15 cellular contexts compared by ENCODE assay signal in genomic region chr15:67072442-67072841, GRCh38. TPM values are rescaled to one million over a fixed set of nuclear protein-coding genes. Genes with fewer than 3 reads are reported as not detected.
DNase-seq lines count a peak whose midpoint lies in the region; ATAC-seq and TF ChIP-seq lines count a peak whose summit lies in the region.
"Had no signal": no experiment of that assay in that cellular context is flagged by ENCODE, and none has a peak within 500 bp of the region (broad histone marks: within the 10 kb centered on the region; RNA-seq: fewer than 3 reads in every experiment).

No MANE protein-coding gene starts in this region.

- no peaks in the 10 kb centered on the region for H3K27me3 Mint-ChIP-seq in activated naive CD4-positive, alpha-beta T cell treated with anti-CD3 and anti-CD28 coated beads, Interleukin-2, amount 10 ng/mL, durations not matched to agents 7 days and 5 days
- H3K27me3 Mint-ChIP-seq in activated naive CD4-positive, alpha-beta T cell treated with anti-CD3 and anti-CD28 coated beads for 36 hours (ENCODE audit: low read depth): no peaks in the 10 kb centered on the region
- no peaks in the 10 kb centered on the region for H3K27me3 Mint-ChIP-seq in effector memory CD8-positive, alpha-beta T cell

- peaks cover 93% of the 10 kb centered on the region for H3K4me1 Mint-ChIP-seq in activated naive CD4-positive, alpha-beta T cell treated with anti-CD3 and anti-CD28 coated beads, Interleukin-2, amount 10 ng/mL, durations not matched to agents 7 days and 5 days
- peaks cover 80% of the 10 kb centered on the region for H3K4me1 Mint-ChIP-seq in activated naive CD4-positive, alpha-beta T cell treated with anti-CD3 and anti-CD28 coated beads for 36 hours (ENCODE audit: low read depth)
- peaks cover 74 to 85% of the 10 kb centered on the region in 2 donors for H3K4me1 Mint-ChIP-seq in effector memory CD8-positive, alpha-beta T cell (ENCODE audit: low read depth in 2 of 2)
- peaks cover 88% of the 10 kb centered on the region for H3K4me1 Mint-ChIP-seq in stimulated activated effector memory CD8-positive, alpha-beta T cell treated with anti-CD3 and anti-CD28 coated beads, Interleukin-12 subunit alpha, Interleukin-12 subunit beta, amount 100 ng/mL, for 72 hours

- H3K36me3 Mint-ChIP-seq in activated naive CD4-positive, alpha-beta T cell treated with anti-CD3 and anti-CD28 coated beads, Interleukin-2, amount 10 ng/mL, durations not matched to agents 7 days and 5 days: peaks cover 74% of the 10 kb centered on the region
- peaks cover 21% of the 10 kb centered on the region for H3K36me3 Mint-ChIP-seq in activated naive CD4-positive, alpha-beta T cell treated with anti-CD3 and anti-CD28 coated beads for 36 hours (ENCODE audit: low read depth)
- peaks cover 29% of the 10 kb centered on the region for H3K36me3 Mint-ChIP-seq in effector memory CD8-positive, alpha-beta T cell (ENCODE audit: insufficient read depth)
- peaks cover 26% of the 10 kb centered on the region for H3K36me3 Mint-ChIP-seq in stimulated activated effector memory CD8-positive, alpha-beta T cell treated with anti-CD3 and anti-CD28 coated beads, Interleukin-12 subunit alpha, Interleukin-12 subunit beta, amount 100 ng/mL, for 72 hours

- CTCF ChIA-PET in activated naive CD4-positive, alpha-beta T cell treated with anti-CD3 and anti-CD28 coated beads, Interleukin-2, amount 10 ng/mL, durations not matched to agents 7 days and 5 days (lab: Charles Lee): interaction anchor here (1.3 to 1.5 kb wide), 2 partner anchors 9 to 31 kb away, joined by 3 to 8 read pairs; no protein-coding TSS in a partner anchor
- CTCF ChIA-PET in activated naive CD4-positive, alpha-beta T cell treated with anti-CD3 and anti-CD28 coated beads for 36 hours (lab: Charles Lee): interaction anchor here (0.6 to 4.4 kb wide), 5 partner anchors 12 to 70 kb away, joined by 3 to 21 read pairs (median 3); no protein-coding TSS in a partner anchor
- CTCF ChIA-PET in PC-9 (lab: Charles Lee): no interaction called here

- POLR2A ChIA-PET in PC-9 (lab: Charles Lee; ENCODE audit: unreplicated experiment): no interaction called here

- H3K4me3 ChIP-seq in PC-9 (no peak overlapping the region; the same call in 1 of the 2 replicates), vagina (no peak overlapping the region)
- H3K4me3 ChIP-seq: ovary, suprapubic skin had no signal

- H3K9me3 Mint-ChIP-seq in activated naive CD4-positive, alpha-beta T cell treated with anti-CD3 and anti-CD28 coated beads, Interleukin-2, amount 10 ng/mL, durations not matched to agents 7 days and 5 days: no peaks in the 10 kb centered on the region
- no peaks in the 10 kb centered on the region for H3K9me3 Mint-ChIP-seq in activated naive CD4-positive, alpha-beta T cell treated with anti-CD3 and anti-CD28 coated beads for 36 hours
- no peaks in the 10 kb centered on the region for H3K9me3 Mint-ChIP-seq in effector memory CD8-positive, alpha-beta T cell
- H3K9me3 Mint-ChIP-seq in stimulated activated effector memory CD8-positive, alpha-beta T cell treated with anti-CD3 and anti-CD28 coated beads, Interleukin-12 subunit alpha, Interleukin-12 subunit beta, amount 100 ng/mL, for 72 hours: no peaks in the 10 kb centered on the region

- DNase-seq in activated naive CD4-positive, alpha-beta T cell treated with anti-CD3 and anti-CD28 coated beads, Interleukin-2, amount 10 ng/mL, durations not matched to agents 7 days and 5 days: no peak
- DNase-seq in activated naive CD4-positive, alpha-beta T cell treated with anti-CD3 and anti-CD28 coated beads for 36 hours: no peak
- DNase-seq in PC-9: no peak
- no peak for DNase-seq in effector memory CD8-positive, alpha-beta T cell
- DNase-seq in stimulated activated effector memory CD8-positive, alpha-beta T cell treated with anti-CD3 and anti-CD28 coated beads, Interleukin-12 subunit alpha, Interleukin-12 subunit beta, amount 100 ng/mL, for 72 hours (ENCODE audit: low spot score in 2 of 2): no peak
- DNase-seq in vagina (ENCODE audit: extremely low spot score in 2 of 2): no peak
- no peak for DNase-seq in OCI-M2 (lab: John Stamatoyannopoulos, UW; ENCODE audit: unreplicated experiment)
- DNase-seq: activated CD4-positive, alpha-beta T cell treated with anti-CD3 and anti-CD28 coated beads for 1 hour; activated effector memory CD4-positive, alpha-beta T cell treated with Interleukin-2 at 50 U/mL for 16 hours; DND-41; mammary epithelial cell; NCI-H1105 had no signal

- H3K27me3 ChIP-seq in PC-9 (ENCODE audit: insufficient read depth, low read depth) (no peaks in the 10 kb centered on the region), vagina (no peaks in the 10 kb centered on the region)
- H3K27me3 ChIP-seq: ovary, suprapubic skin had no signal

- no peak overlapping the region for H2AFZ ChIP-seq in PC-9

- no peak for TF ChIP-seq POLR2A in vagina (IDR thresholded peaks at IDR 0.05)

- peak overlapping the region; percentile 57 for H3K4me2 ChIP-seq in PC-9

- intact Hi-C loops in activated naive CD4-positive, alpha-beta T cell treated with anti-CD3 and anti-CD28 coated beads for 36 hours (cut with micrococcal nuclease): no loop called here
- intact Hi-C loops in PC-9 (cut with micrococcal nuclease; ENCODE audit: unreplicated experiment): no loop called here
- intact Hi-C loops in vagina (cut with DNase I): no loop called here

- peaks cover 56% of the 10 kb centered on the region for H4K20me1 ChIP-seq in PC-9 (ENCODE audit: insufficient read depth)

- H3K4me3 Mint-ChIP-seq in activated naive CD4-positive, alpha-beta T cell treated with anti-CD3 and anti-CD28 coated beads, Interleukin-2, amount 10 ng/mL, durations not matched to agents 7 days and 5 days: no peak overlapping the region
- H3K4me3 Mint-ChIP-seq in activated naive CD4-positive, alpha-beta T cell treated with anti-CD3 and anti-CD28 coated beads for 36 hours: no peak overlapping the region
- peak overlapping the region; percentile 59 to 68 for H3K4me3 Mint-ChIP-seq in effector memory CD8-positive, alpha-beta T cell
- H3K4me3 Mint-ChIP-seq in stimulated activated effector memory CD8-positive, alpha-beta T cell treated with anti-CD3 and anti-CD28 coated beads, Interleukin-12 subunit alpha, Interleukin-12 subunit beta, amount 100 ng/mL, for 72 hours: peak overlapping the region; percentile 44

- no TSS peak for BruUV-seq in PC-9 (replicated peaks; lab: Mats Ljungman, UMichigan)

- no peak for TF ChIP-seq CTCF in PC-9 (conservative IDR thresholded peaks at IDR 0.05)
- TF ChIP-seq CTCF in vagina (IDR thresholded peaks at IDR 0.05): no peak

- ATAC-seq in effector memory CD8-positive, alpha-beta T cell (replicated peaks): no peak
- no peak for ATAC-seq in stimulated activated effector memory CD8-positive, alpha-beta T cell treated with anti-CD3 and anti-CD28 coated beads, Interleukin-12 subunit alpha, Interleukin-12 subunit beta, amount 100 ng/mL, for 72 hours
- ATAC-seq in HG03175 (IDR thresholded peaks at IDR 0.05; ENCODE audit: unreplicated experiment): no peak

- H3K36me3 ChIP-seq in PC-9 (ENCODE audit: low read depth) (peaks cover 35% of the 10 kb centered on the region), vagina (no peaks in the 10 kb centered on the region)
- H3K36me3 ChIP-seq: ovary, suprapubic skin had no signal

- H3K9me3 ChIP-seq in PC-9 (ENCODE audit: insufficient read depth, low read depth) (no peaks in the 10 kb centered on the region), vagina (no peaks in the 10 kb centered on the region)
- H3K9me3 ChIP-seq: ovary, suprapubic skin had no signal

- H3K27ac Mint-ChIP-seq in activated naive CD4-positive, alpha-beta T cell treated with anti-CD3 and anti-CD28 coated beads, Interleukin-2, amount 10 ng/mL, durations not matched to agents 7 days and 5 days: peak overlapping the region; percentile 87
- no peak overlapping the region for H3K27ac Mint-ChIP-seq in activated naive CD4-positive, alpha-beta T cell treated with anti-CD3 and anti-CD28 coated beads for 36 hours
- H3K27ac Mint-ChIP-seq in effector memory CD8-positive, alpha-beta T cell: peak overlapping the region; percentile 9 to 72
- peak overlapping the region; percentile 46 for H3K27ac Mint-ChIP-seq in stimulated activated effector memory CD8-positive, alpha-beta T cell treated with anti-CD3 and anti-CD28 coated beads, Interleukin-12 subunit alpha, Interleukin-12 subunit beta, amount 100 ng/mL, for 72 hours

- H3F3A ChIP-seq in PC-9 (ENCODE audit: insufficient read depth, low read depth): peaks cover 35% of the 10 kb centered on the region

- no peaks in the 10 kb centered on the region for H3K9me2 ChIP-seq in PC-9 (ENCODE audit: insufficient read depth)

- H3K79me2 ChIP-seq in PC-9 (ENCODE audit: low read depth): peaks cover 100% of the 10 kb centered on the region

- H3K4me1 ChIP-seq in PC-9 (replicated peaks; ENCODE audit: insufficient read depth): peaks cover 90% of the 10 kb centered on the region
- H3K4me1 ChIP-seq in vagina: peaks cover 86% of the 10 kb centered on the region

- H3K27ac ChIP-seq in PC-9 (peak overlapping the region; percentile 64; the same call in 1 of the 2 replicates), vagina (no peak overlapping the region)
- H3K27ac ChIP-seq: ovary, suprapubic skin had no signal

RNA-seq across cellular contexts. Expression of gene SMAD3, which starts 7.0 kb away (rescaled TPM):
- total RNA-seq in activated naive CD4-positive, alpha-beta T cell treated with anti-CD3 and anti-CD28 coated beads for 36 hours: 10 to 100 TPM; 35.1 to 39.2 TPM
- total RNA-seq in PC-9 (2021) (99.5 and 109 TPM in 2 replicates), vagina (53.5 TPM)

Comparison
In these comparisons a context has a peak if more than half of its experiments do, and no peak if none do; other contexts are left out.
1. H3K4me3 Mint-ChIP-seq: peak in effector memory CD8-positive, alpha-beta T cell (2 of 2) and stimulated activated effector memory CD8-positive, alpha-beta T cell treated with anti-CD3 and anti-CD28 coated beads, Interleukin-12 subunit alpha, Interleukin-12 subunit beta, amount 100 ng/mL, for 72 hours (single experiment); none in activated naive CD4-positive, alpha-beta T cell treated with anti-CD3 and anti-CD28 coated beads, Interleukin-2, amount 10 ng/mL, durations not matched to agents 7 days and 5 days (single experiment) and activated naive CD4-positive, alpha-beta T cell treated with anti-CD3 and anti-CD28 coated beads for 36 hours (single experiment).